ENCODE assay signal across 12 cellular contexts in genomic region chr14:55077691-55078151, GRCh38. TPM values are rescaled to one million over a fixed set of nuclear protein-coding genes. Genes with fewer than 3 reads are reported as not detected.
DNase-seq lines count a peak whose midpoint lies in the region; ATAC-seq and TF ChIP-seq lines count a peak whose summit lies in the region.
"Had no signal": no experiment of that assay in that cellular context is flagged by ENCODE, and none has a peak within 500 bp of the region (broad histone marks: within the 10 kb centered on the region; RNA-seq: fewer than 3 reads in every experiment).

No MANE protein-coding gene starts in this region.

- WGBS in mesenchymal stem cell, result 88% methylated on average over 10 of the region's 10 CpGs
- WGBS in upper lobe of left lung, 2 donors, result 58 to 81% methylated on average over 10 of the region's 10 CpGs

- H3K4ac ChIP-seq in mesenchymal stem cell (ENCODE audit: low read depth in 1 of 2, low read length in 2 of 2), result no peak overlapping the region

- TF ChIP-seq CTCF in RWPE1 (conservative IDR thresholded peaks at IDR 0.05; ENCODE audit: low read depth), result no peak
- TF ChIP-seq CTCF in upper lobe of left lung (IDR thresholded peaks at IDR 0.05), result no peak

- peak in 1 of 4 donors; percentile 55 for TF ChIP-seq POLR2A in upper lobe of left lung (IDR thresholded peaks at IDR 0.05)

- no peak overlapping the region for H3K4me2 ChIP-seq in mesenchymal stem cell (ENCODE audit: low read length, poor library complexity, severe bottlenecking)

- no peak overlapping the region for H2BK15ac ChIP-seq in mesenchymal stem cell (ENCODE audit: low read depth, poor library complexity, severe bottlenecking)

- H3K4me3 Mint-ChIP-seq in effector memory CD8-positive, alpha-beta T cell, result no peak overlapping the region
- H3K4me3 Mint-ChIP-seq: activated CD4-positive, alpha-beta memory T cell treated with anti-CD3 and anti-CD28 coated beads for 36 hours had no signal

- no peak overlapping the region for H3K14ac ChIP-seq in mesenchymal stem cell (ENCODE audit: low read length in 2 of 2)

- H3K27me3 Mint-ChIP-seq in effector memory CD8-positive, alpha-beta T cell, result no peaks in the 10 kb centered on the region
- H3K27me3 Mint-ChIP-seq: activated CD4-positive, alpha-beta memory T cell treated with anti-CD3 and anti-CD28 coated beads for 36 hours had no signal

- H3K27me3 ChIP-seq in mesenchymal stem cell (ENCODE audit: control insufficient read depth in 1 of 2, insufficient read depth in 1 of 2, low read length in 2 of 2), result no peaks in the 10 kb centered on the region
- H3K27me3 ChIP-seq in upper lobe of left lung, result no peaks in the 10 kb centered on the region

- peak overlapping the region; percentile 83 for H3K27ac ChIP-seq in RWPE1
- H3K27ac ChIP-seq in epithelial cell of prostate, result peak overlapping the region; percentile 82
- H3K27ac ChIP-seq in mesenchymal stem cell (ENCODE audit: low read length, poor library complexity, severe bottlenecking), result no peak overlapping the region
- peak overlapping the region; percentile 56 to 80 (median 68) for H3K27ac ChIP-seq in upper lobe of left lung
- H3K27ac ChIP-seq: prostate gland had no signal

- H3K4me1 ChIP-seq in mesenchymal stem cell (ENCODE audit: control insufficient read depth, insufficient read depth, low read depth, low read length), result peaks cover 1% of the 10 kb centered on the region
- peaks cover 2 to 8% (median 3%) of the 10 kb centered on the region in 4 donors for H3K4me1 ChIP-seq in upper lobe of left lung
- H3K4me1 ChIP-seq: prostate gland had no signal

- peak overlapping the region; percentile 33 for H3K9ac ChIP-seq in mesenchymal stem cell (ENCODE audit: low read length)

- H2BK5ac ChIP-seq in mesenchymal stem cell (ENCODE audit: low read depth, low read length, poor library complexity, severe bottlenecking), result no peak overlapping the region

- H3K9me3 ChIP-seq in mesenchymal stem cell (ENCODE audit: control insufficient read depth, low read length) (no peaks in the 10 kb centered on the region), upper lobe of left lung (no peaks in the 10 kb centered on the region)
- H3K9me3 ChIP-seq: prostate gland had no signal

- no peaks in the 10 kb centered on the region for H3K36me3 ChIP-seq in mesenchymal stem cell (ENCODE audit: control insufficient read depth in 1 of 2, insufficient read depth in 2 of 2, low read depth in 1 of 2, low read length in 2 of 2)
- H3K36me3 ChIP-seq in upper lobe of left lung, result no peaks in the 10 kb centered on the region
- H3K36me3 ChIP-seq: prostate gland had no signal

- no peak overlapping the region for H2AFZ ChIP-seq in mesenchymal stem cell (ENCODE audit: low read depth, low read length)

- H3K9me3 Mint-ChIP-seq in effector memory CD8-positive, alpha-beta T cell, result no peaks in the 10 kb centered on the region
- H3K9me3 Mint-ChIP-seq: activated CD4-positive, alpha-beta memory T cell treated with anti-CD3 and anti-CD28 coated beads for 36 hours had no signal

- peak in 2 of 4 donors; percentile 42 to 72 for TF ChIP-seq EP300 in upper lobe of left lung (IDR thresholded peaks at IDR 0.05)

- no peak overlapping the region for H2BK120ac ChIP-seq in mesenchymal stem cell (ENCODE audit: low read depth, low read length)

- no peak overlapping the region for H2AK5ac ChIP-seq in mesenchymal stem cell (ENCODE audit: low read length, severe bottlenecking)

- H3K36me3 Mint-ChIP-seq in effector memory CD8-positive, alpha-beta T cell (ENCODE audit: insufficient read depth), result no peaks in the 10 kb centered on the region
- H3K36me3 Mint-ChIP-seq: activated CD4-positive, alpha-beta memory T cell treated with anti-CD3 and anti-CD28 coated beads for 36 hours had no signal

- H3K18ac ChIP-seq in mesenchymal stem cell (ENCODE audit: low read depth in 1 of 2, low read length in 2 of 2), result no peak overlapping the region

- H3K23ac ChIP-seq in mesenchymal stem cell (ENCODE audit: low read length in 2 of 2), result no peak overlapping the region

- ATAC-seq in upper lobe of left lung (ENCODE audit: low FRiP score in 2 of 2) (peak; percentile 73 to 94), HG03378 (IDR thresholded peaks at IDR 0.05; ENCODE audit: unreplicated experiment) (no peak)
- no peak for ATAC-seq in effector memory CD8-positive, alpha-beta T cell (replicated peaks)

- CTCF ChIA-PET in RWPE1 (lab: Yijun Ruan, JAX), result interaction anchor here (0.5 to 1.8 kb wide), 4 partner anchors 11 to 83 kb away, joined by 3 to 10 read pairs (median 6); partner anchors contain the start of gene MAPK1IP1L

- H3K4me3 ChIP-seq in mesenchymal stem cell (ENCODE audit: insufficient read depth in 1 of 2, low read depth in 1 of 2, low read length in 2 of 2), result no peak overlapping the region
- no peak overlapping the region for H3K4me3 ChIP-seq in upper lobe of left lung
- H3K4me3 ChIP-seq: prostate gland had no signal

- H3K27ac Mint-ChIP-seq in effector memory CD8-positive, alpha-beta T cell, result no peak overlapping the region
- H3K27ac Mint-ChIP-seq: activated CD4-positive, alpha-beta memory T cell treated with anti-CD3 and anti-CD28 coated beads for 36 hours had no signal

- peaks cover 10 to 24% of the 10 kb centered on the region in 2 donors for H3K4me1 Mint-ChIP-seq in effector memory CD8-positive, alpha-beta T cell (ENCODE audit: low read depth in 2 of 2)

- no peaks in the 10 kb centered on the region for H3K79me1 ChIP-seq in mesenchymal stem cell (replicated peaks; ENCODE audit: low read length, poor library complexity, severe bottlenecking)

- no peak overlapping the region for H2BK12ac ChIP-seq in mesenchymal stem cell (ENCODE audit: low read length in 2 of 2)

- POLR2A ChIA-PET in RWPE1 (lab: Yijun Ruan, JAX; ENCODE audit: low non-redundant PET), result interaction anchor here (0.5 kb wide), 1 partner anchor 57 kb away, joined by 5 read pairs; no protein-coding TSS in a partner anchor

- no peak overlapping the region for H4K8ac ChIP-seq in mesenchymal stem cell (ENCODE audit: low read length)

- DNase-seq in RWPE1 (ENCODE audit: low spot score) (peak; percentile 71), epithelial cell of prostate (ENCODE audit: low read depth, low spot score) (no peak), mesenchymal stem cell (no peak), upper lobe of left lung (peak in 1 of 2 donors; percentile 87), NCI-H1417 (lab: John Stamatoyannopoulos, UW) (no peak)
- no peak for DNase-seq in effector memory CD8-positive, alpha-beta T cell
- DNase-seq: COR-L47; NCI-H1694; NK-92 treated with Interleukin-12 subunit alpha and Interleukin-12 subunit beta, amount 100 ng/mL, for 24 hours had no signal

- peak overlapping the region; percentile 11 for H4K91ac ChIP-seq in mesenchymal stem cell (ENCODE audit: low read length)

RNA-seq across cellular contexts. Expression of gene MAPK1IP1L, which starts 26.3 kb away (rescaled TPM):
- polyA plus RNA-seq in mesenchymal stem cell (2013, experiment 1 of 2), result 123 TPM
- 118 TPM for polyA plus RNA-seq in mesenchymal stem cell (2013, experiment 2 of 2)
- total RNA-seq in upper lobe of left lung, result 10 to 100 TPM; 22.0 to 81.8 (median 59.3) TPM

RNA-seq across cellular contexts. Expression of gene SOCS4, which starts 50.7 kb away (rescaled TPM):
- 11.3 TPM for polyA plus RNA-seq in mesenchymal stem cell (2013, experiment 1 of 2)
- 11.8 TPM for polyA plus RNA-seq in mesenchymal stem cell (2013, experiment 2 of 2)
- total RNA-seq in upper lobe of left lung, result 10 to 100 TPM in 4 of 6 donors, 1 to 10 TPM in 2; 4.4 to 26.5 (median 18.4) TPM

RNA-seq across cellular contexts. Expression of gene WDHD1, which starts 50.8 kb away (rescaled TPM):
- 3.3 TPM for polyA plus RNA-seq in mesenchymal stem cell (2013, experiment 1 of 2)
- 2.8 TPM for polyA plus RNA-seq in mesenchymal stem cell (2013, experiment 2 of 2)
- total RNA-seq in upper lobe of left lung, result 1 to 10 TPM; 1.0 to 5.0 (median 2.6) TPM

RNA-seq across cellular contexts. Expression of gene LGALS3, which starts 51.3 kb away (rescaled TPM):
- 172 TPM for polyA plus RNA-seq in mesenchymal stem cell (2013, experiment 1 of 2)
- polyA plus RNA-seq in mesenchymal stem cell (2013, experiment 2 of 2), result 175 TPM
- total RNA-seq in upper lobe of left lung, result 100 to 1,000 TPM; 205 to 710 (median 440) TPM

Comparison
In these comparisons a context has a peak if more than half of its experiments do, and no peak if none do; other contexts are left out.
1. ATAC-seq: peak in upper lobe of left lung (2 of 2); none in effector memory CD8-positive, alpha-beta T cell (single experiment) and HG03378 (single experiment).